8 cellular contexts compared by ENCODE assay signal in the genomic region with DNA sequence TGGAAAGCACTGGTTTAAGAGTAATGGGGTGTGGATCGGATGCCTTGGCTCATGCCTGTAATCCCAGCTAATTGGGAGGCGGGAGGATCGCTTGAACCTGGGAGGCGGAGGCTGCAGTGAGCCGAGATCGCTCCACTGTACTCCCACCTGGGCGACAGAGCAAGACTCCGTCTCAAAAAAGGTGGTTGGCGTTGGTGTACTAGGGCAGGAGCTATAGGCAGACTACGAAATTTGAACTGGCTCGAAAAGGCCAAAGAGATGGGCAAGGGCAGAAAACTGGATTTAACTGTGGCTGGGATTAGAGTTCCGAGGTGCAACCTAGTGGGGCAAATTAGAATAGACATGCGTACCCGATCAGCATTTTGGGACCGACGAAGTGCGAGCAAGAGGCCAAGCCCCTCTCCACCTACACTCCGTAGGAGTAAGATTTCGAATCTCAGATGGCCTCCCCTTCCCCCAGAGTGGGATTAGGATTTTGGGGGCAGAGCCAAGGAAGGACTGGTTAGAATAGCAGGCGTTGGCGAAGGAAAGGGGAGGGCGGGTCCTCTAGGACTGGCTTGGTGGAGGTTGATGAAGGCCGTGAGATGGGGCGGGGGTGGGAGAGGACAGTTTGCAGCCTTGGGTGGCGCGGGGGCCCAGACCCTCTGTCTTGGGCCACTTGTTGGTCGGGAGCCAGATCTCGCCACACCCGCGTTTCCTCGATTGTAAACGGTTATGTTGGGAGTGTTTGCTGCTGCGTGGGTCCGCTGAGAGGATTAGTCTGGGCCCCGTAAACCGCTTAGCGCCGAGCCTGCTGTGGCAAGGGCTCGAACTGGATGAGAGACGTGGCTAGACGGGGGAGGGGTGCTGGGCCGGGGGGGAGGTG. TPM values are rescaled to one million over a fixed set of nuclear protein-coding genes. Genes with fewer than 3 reads are reported as not detected.
A peak's percentile ranks its signal among the peaks of the same experiment; 100 is the strongest.
DNase-seq lines count a peak whose midpoint lies in the region; ATAC-seq and TF ChIP-seq lines count a peak whose summit lies in the region.

No MANE protein-coding gene starts in this region.

- H3K4me3 ChIP-seq in SK-N-SH (ENCODE audit: low read depth in 2 of 2, low read length in 1 of 2), result peak overlapping the region; percentile 59 to 87
- H3K4me3 ChIP-seq in duodenal mucosa (ENCODE audit: low read depth in 1 of 2, low read length in 2 of 2), result peak overlapping the region; percentile 87 to 93
- H3K4me3 ChIP-seq in mucosa of descending colon, result peak overlapping the region; percentile 56
- H3K4me3 ChIP-seq in upper lobe of left lung, result peak overlapping the region; percentile 33 to 94 (median 70)

- peaks cover 23% of the 10 kb centered on the region for H3F3A ChIP-seq in SK-N-SH (replicated peaks; ENCODE audit: insufficient read depth)

- H3K27me3 ChIP-seq in SK-N-SH (ENCODE audit: insufficient read depth) (no peaks in the 10 kb centered on the region), duodenal mucosa (ENCODE audit: control insufficient read depth in 1 of 2, insufficient read depth in 2 of 2, low read length in 2 of 2) (no peaks in the 10 kb centered on the region), upper lobe of left lung (no peaks in the 10 kb centered on the region)

- no peak for ATAC-seq in SK-N-SH treated with all-trans-retinoic acid at 6 μM for 48 hours
- peak; percentile 1 for ATAC-seq in mucosa of descending colon
- no peak for ATAC-seq in upper lobe of left lung (ENCODE audit: low FRiP score in 2 of 2)
- no peak for ATAC-seq in HG03280 (IDR thresholded peaks at IDR 0.05; ENCODE audit: unreplicated experiment)

- peak overlapping the region; percentile 97 for H3K4me2 ChIP-seq in SK-N-SH

- no peak for TF ChIP-seq POLR2A in upper lobe of left lung (IDR thresholded peaks at IDR 0.05)

- H3K9me3 ChIP-seq in SK-N-SH (no peaks in the 10 kb centered on the region), duodenal mucosa (ENCODE audit: control insufficient read depth in 1 of 2, low read length in 2 of 2) (no peaks in the 10 kb centered on the region), mucosa of descending colon (no peaks in the 10 kb centered on the region), upper lobe of left lung (no peaks in the 10 kb centered on the region)

- H3K4me1 ChIP-seq in SK-N-SH (ENCODE audit: control insufficient read depth in 1 of 2, insufficient read depth in 2 of 2, low read depth in 1 of 2, low read length in 1 of 2) (peaks cover 10 to 18% of the 10 kb centered on the region in 2 experiments; a peak in 3 of 4 replicates), duodenal mucosa (ENCODE audit: control insufficient read depth in 1 of 2, insufficient read depth in 2 of 2, low read length in 2 of 2) (peaks cover 10 to 12% of the 10 kb centered on the region in 2 donors), mucosa of descending colon (ENCODE audit: low read depth) (peaks cover 12% of the 10 kb centered on the region), upper lobe of left lung (peaks cover 27 to 31% (median 30%) of the 10 kb centered on the region in 4 donors)

- no peak for TF ChIP-seq RAD21 in SK-N-SH (IDR thresholded peaks at IDR 0.05; ENCODE audit: low read length)

- DNase-seq in SK-N-SH (no peak), OCI-M1 (lab: John Stamatoyannopoulos, UW) (peak; percentile 81), mucosa of descending colon (peak in 2 of 3 donors; percentile 64 to 76), upper lobe of left lung (no peak), LoVo (ENCODE audit: low spot score) (no peak)

- CTCF ChIA-PET in SK-N-SH (lab: Yijun Ruan, JAX), result interaction anchor here (1.2 to 3.0 kb wide), 4 partner anchors 12 to 471 kb away, joined by 3 to 12 read pairs (median 5); no protein-coding TSS in a partner anchor

- no peak for TF ChIP-seq CTCF in SK-N-SH (IDR thresholded peaks at IDR 0.05)
- no peak for TF ChIP-seq CTCF in mucosa of descending colon (IDR thresholded peaks at IDR 0.05)
- peak in 1 of 6 experiments; percentile 17 for TF ChIP-seq CTCF in upper lobe of left lung (IDR thresholded peaks at IDR 0.05)

- intact Hi-C loops in mucosa of descending colon (cut with DNase I, micrococcal nuclease), result no loop called here

- H3K27ac ChIP-seq in SK-N-SH (ENCODE audit: low read depth in 2 of 2, low read length in 1 of 2), result peak overlapping the region; percentile 84 to 97
- peak overlapping the region; percentile 99 for H3K27ac ChIP-seq in duodenal mucosa (ENCODE audit: low read depth, low read length)
- H3K27ac ChIP-seq in upper lobe of left lung, result peak overlapping the region; percentile 91 to 99 (median 96)

- H3K36me3 ChIP-seq in SK-N-SH (replicated peaks in 1 of 2; ENCODE audit: control insufficient read depth in 1 of 2, insufficient read depth in 2 of 2, low read length in 1 of 2) (peaks cover 9 to 16% of the 10 kb centered on the region in 2 experiments), duodenal mucosa (ENCODE audit: control insufficient read depth in 1 of 2, insufficient read depth in 2 of 2, low read length in 2 of 2) (peaks cover 6 to 23% of the 10 kb centered on the region in 2 donors), mucosa of descending colon (ENCODE audit: low read depth) (no peaks in the 10 kb centered on the region), upper lobe of left lung (peaks cover 11 to 41% (median 29%) of the 10 kb centered on the region in 4 donors)

- no peak for TF ChIP-seq EP300 in SK-N-SH (IDR thresholded peaks at IDR 0.05; ENCODE audit: borderline replicate concordance in 1 of 2, low read depth in 1 of 2, low read length in 1 of 2)
- TF ChIP-seq EP300 in upper lobe of left lung (IDR thresholded peaks at IDR 0.05), result no peak

- 75% methylated on average over 30 of the region's 42 CpGs for WGBS in SK-N-SH (ENCODE audit: low lambda C conversion rate)
- 39 to 58% methylated on average over 24 to 42 of the region's 42 CpGs for WGBS in upper lobe of left lung, 2 donors

- H2AFZ ChIP-seq in SK-N-SH (ENCODE audit: low read depth), result peak overlapping the region; percentile 61; the same call in 1 of the 2 replicates

- no peaks in the 10 kb centered on the region for H3K79me2 ChIP-seq in SK-N-SH (ENCODE audit: insufficient read depth)

- no peaks in the 10 kb centered on the region for H3K9me2 ChIP-seq in SK-N-SH

- H4K20me1 ChIP-seq in SK-N-SH (ENCODE audit: insufficient read depth), result no peaks in the 10 kb centered on the region; the same call in 1 of the 2 replicates

- POLR2A ChIA-PET in SK-N-SH (lab: Yijun Ruan, JAX), result interaction anchor here (1.0 kb wide), 1 partner anchor 11 kb away, joined by 3 read pairs; no protein-coding TSS in a partner anchor

- H3K9ac ChIP-seq in SK-N-SH (peak overlapping the region; percentile 91), duodenal mucosa (ENCODE audit: low read depth in 1 of 2, low read length in 2 of 2) (peak overlapping the region; percentile 99)

TF ChIP-seq in SK-N-SH, 30 proteins besides CTCF, POLR2A, EP300 and RAD21 (continues in another document):
- no peak for TF ChIP-seq EZH2phosphoT487 (IDR thresholded peaks at IDR 0.05; ENCODE audit: borderline replicate concordance, low read depth)
- TF ChIP-seq GATA2 (CRISPR knock-in tag; IDR thresholded peaks at IDR 0.05), result no peak
- TF ChIP-seq, protein P1, sequence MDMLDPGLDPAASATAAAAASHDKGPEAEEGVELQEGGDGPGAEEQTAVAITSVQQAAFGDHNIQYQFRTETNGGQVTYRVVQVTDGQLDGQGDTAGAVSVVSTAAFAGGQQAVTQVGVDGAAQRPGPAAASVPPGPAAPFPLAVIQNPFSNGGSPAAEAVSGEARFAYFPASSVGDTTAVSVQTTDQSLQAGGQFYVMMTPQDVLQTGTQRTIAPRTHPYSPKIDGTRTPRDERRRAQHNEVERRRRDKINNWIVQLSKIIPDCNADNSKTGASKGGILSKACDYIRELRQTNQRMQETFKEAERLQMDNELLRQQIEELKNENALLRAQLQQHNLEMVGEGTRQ (IDR thresholded peaks at IDR 0.05; ENCODE audit: borderline replicate concordance, low read depth, low read length), result no peak

TF ChIP-seq in SK-N-SH treated with all-trans-retinoic acid at 6 μM for 48 hours, 23 proteins besides CTCF, POLR2A, EP300 and RAD21 (continues in another document):
- TF ChIP-seq ZNF565 (CRISPR knock-in tag; conservative IDR thresholded peaks at IDR 0.05; ENCODE audit: low read depth) (no peak), OSR1 (CRISPR knock-in tag; IDR thresholded peaks at IDR 0.05) (no peak), PPARA (CRISPR knock-in tag; IDR thresholded peaks at IDR 0.05; ENCODE audit: borderline replicate concordance) (no peak), TOX (CRISPR knock-in tag; IDR thresholded peaks at IDR 0.05; ENCODE audit: borderline replicate concordance) (no peak), ARNTL (CRISPR knock-in tag; IDR thresholded peaks at IDR 0.05; ENCODE audit: borderline replicate concordance, low read depth) (no peak)

RNA-seq across cellular contexts. Expression of a gene that starts 2.0 kb away (rescaled TPM):
- polyA plus RNA-seq in SK-N-SH (2012; rRNA removed), result 3.8 and 5.5 TPM in 2 replicates
- 2.3 and 3.0 TPM in 2 replicates for polyA plus RNA-seq in SK-N-SH (2012; cell fraction: cytosol; rRNA removed)
- 10.2 and 19.9 TPM in 2 replicates for polyA plus RNA-seq in SK-N-SH (2012; cell fraction: nucleus; rRNA removed)
- total RNA-seq in mucosa of descending colon, result 10 to 100 TPM; 14.7 to 28.9 (median 16.7) TPM
- 10 to 100 TPM in 4 of 6 donors, 1 to 10 TPM in 1, under 1 TPM in 1; 0.59 to 28.3 (median 22.4) TPM for total RNA-seq in upper lobe of left lung

RNA-seq across cellular contexts. Expression of a gene that starts 16.4 kb away (rescaled TPM):
- 9.8 and 12.4 TPM in 2 replicates for polyA plus RNA-seq in SK-N-SH (2012; rRNA removed)
- polyA plus RNA-seq in SK-N-SH (2012; cell fraction: cytosol; rRNA removed), result 4.0 and 5.3 TPM in 2 replicates
- polyA plus RNA-seq in SK-N-SH (2012; cell fraction: nucleus; rRNA removed), result 28.4 and 46.4 TPM in 2 replicates
- total RNA-seq in mucosa of descending colon (10 to 100 TPM; 33.3 to 46.9 (median 38.7) TPM), upper lobe of left lung (10 to 100 TPM; 18.2 to 91.1 (median 35.0) TPM)

RNA-seq across cellular contexts. Expression of a gene that starts 37.0 kb away (rescaled TPM):
- 1.2 and 1.3 TPM in 2 replicates for polyA plus RNA-seq in SK-N-SH (2012; rRNA removed)
- 0.51 and 0.54 TPM in 2 replicates for polyA plus RNA-seq in SK-N-SH (2012; cell fraction: cytosol; rRNA removed)
- 10.5 and 11.2 TPM in 2 replicates for polyA plus RNA-seq in SK-N-SH (2012; cell fraction: nucleus; rRNA removed)
- total RNA-seq in mucosa of descending colon, result 10 to 100 TPM in 1 of 3 donors, 1 to 10 TPM in 2; 5.1 to 13.5 (median 7.9) TPM
- 10 to 100 TPM; 20.3 to 87.3 (median 45.1) TPM for total RNA-seq in upper lobe of left lung

RNA-seq across cellular contexts. Expression of a gene that starts 41.7 kb away (rescaled TPM):
- 14.5 and 16.1 TPM in 2 replicates for polyA plus RNA-seq in SK-N-SH (2012; rRNA removed)
- 9.9 and 12.9 TPM in 2 replicates for polyA plus RNA-seq in SK-N-SH (2012; cell fraction: cytosol; rRNA removed)
- 14.3 and 14.4 TPM in 2 replicates for polyA plus RNA-seq in SK-N-SH (2012; cell fraction: nucleus; rRNA removed)
- total RNA-seq in mucosa of descending colon, result 10 to 100 TPM; 18.3 to 24.9 (median 22.8) TPM
- 10 to 100 TPM in 4 of 6 donors, 1 to 10 TPM in 2; 7.4 to 29.3 (median 15.9) TPM for total RNA-seq in upper lobe of left lung

RNA-seq across cellular contexts. Expression of a gene that starts 59.3 kb away (rescaled TPM):
- 0.02 TPM in 1 of 2 replicates, not detected in the other for polyA plus RNA-seq in SK-N-SH (2012; rRNA removed)
- 0.01 TPM in 1 of 2 replicates, not detected in the other for polyA plus RNA-seq in SK-N-SH (2012; cell fraction: cytosol; rRNA removed)
- 0.05 TPM in 1 of 2 replicates, not detected in the other for polyA plus RNA-seq in SK-N-SH (2012; cell fraction: nucleus; rRNA removed)
- 1 to 10 TPM in 2 of 3 donors, under 1 TPM in 1; 0.29 to 1.6 (median 1.4) TPM for total RNA-seq in mucosa of descending colon
- total RNA-seq in upper lobe of left lung, result 10 to 100 TPM in 3 of 6 donors, 1 to 10 TPM in 3; 3.8 to 22.9 (median 10.0) TPM

Comparison
In these comparisons a context has a peak if more than half of its experiments do, and no peak if none do; other contexts are left out.
1. DNase-seq: peak in OCI-M1 (single experiment) and mucosa of descending colon (2 of 3); none in SK-N-SH (single experiment), upper lobe of left lung (0 of 2) and LoVo (single experiment).
2. Peak in every context shown above with its lines, with median percentiles within 50 percentile points of each other: H3K27ac ChIP-seq and H3K4me3 ChIP-seq.